Comparison of ENCODE assay signal across 1 cellular context in the genomic region with DNA sequence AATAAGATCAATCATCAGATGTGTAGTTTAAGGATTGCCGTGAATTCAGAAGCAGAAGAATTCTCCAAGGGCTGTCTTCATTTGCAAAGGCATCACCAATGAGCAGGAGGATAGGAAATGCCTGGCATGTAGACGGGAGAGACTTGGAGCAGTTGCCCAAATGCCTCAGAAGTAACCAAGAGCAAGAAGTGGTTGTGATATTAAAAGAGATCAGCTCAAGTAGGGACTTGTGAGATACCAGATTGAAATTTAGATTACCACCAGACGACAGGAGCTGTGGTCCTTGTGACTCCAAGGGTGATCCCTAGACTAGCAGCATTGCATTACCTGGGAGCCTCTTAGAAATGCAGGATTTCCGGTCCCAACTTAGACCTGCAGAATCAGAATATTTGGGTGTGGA.
TF ChIP-seq lines count a peak whose summit lies in the region.

No MANE protein-coding gene starts in this region.

TF ChIP-seq in HEK293T, 16 proteins besides CTCF, POLR2A, EP300 and RAD21 (continued from another document):
- TF ChIP-seq FOXK2 (IDR thresholded peaks at IDR 0.05) (no peak), NFRKB (IDR thresholded peaks at IDR 0.05) (no peak), L3MBTL2 (conservative IDR thresholded peaks at IDR 0.05) (no peak), SUZ12 (IDR thresholded peaks at IDR 0.05) (no peak), ARNT (IDR thresholded peaks at IDR 0.05) (no peak), TARDBP (IDR thresholded peaks at IDR 0.05) (no peak), SP1 (IDR thresholded peaks at IDR 0.05) (no peak), CTBP1 (IDR thresholded peaks at IDR 0.05; ENCODE audit: borderline replicate concordance) (no peak), BHLHE40 (IDR thresholded peaks at IDR 0.05; ENCODE audit: borderline replicate concordance) (no peak), PKNOX1 (IDR thresholded peaks at IDR 0.05) (no peak)
